ENCODE assay signal across 1 cellular context in genomic region chr4:183072181-183072580, GRCh38.
TF ChIP-seq lines count a peak whose summit lies in the region.

No MANE protein-coding gene starts in this region.

TF ChIP-seq in IMR-90, 13 proteins besides CTCF, POLR2A, EP300 and RAD21 (continued from another document):
- TF ChIP-seq RFX5 (IDR thresholded peaks at IDR 0.05; ENCODE audit: low read depth, low read length) (no peak), BHLHE40 (IDR thresholded peaks at IDR 0.05; ENCODE audit: low read depth, low read length) (no peak), FOS (IDR thresholded peaks at IDR 0.05; ENCODE audit: low read depth, low read length) (no peak), CEBPB (IDR thresholded peaks at IDR 0.05; ENCODE audit: low read depth, low read length) (no peak), MAZ (IDR thresholded peaks at IDR 0.05; ENCODE audit: borderline replicate concordance, low read depth, low read length) (no peak), MXI1 (IDR thresholded peaks at IDR 0.05; ENCODE audit: borderline replicate concordance, low read depth, low read length) (no peak), NFE2L2 (IDR thresholded peaks at IDR 0.05; ENCODE audit: low read depth, low read length) (no peak), MAFK (IDR thresholded peaks at IDR 0.05; ENCODE audit: low read depth, low read length) (no peak), RCOR1 (IDR thresholded peaks at IDR 0.05; ENCODE audit: insufficient replicate concordance, low read length) (no peak)
- TF ChIP-seq, protein P1, sequence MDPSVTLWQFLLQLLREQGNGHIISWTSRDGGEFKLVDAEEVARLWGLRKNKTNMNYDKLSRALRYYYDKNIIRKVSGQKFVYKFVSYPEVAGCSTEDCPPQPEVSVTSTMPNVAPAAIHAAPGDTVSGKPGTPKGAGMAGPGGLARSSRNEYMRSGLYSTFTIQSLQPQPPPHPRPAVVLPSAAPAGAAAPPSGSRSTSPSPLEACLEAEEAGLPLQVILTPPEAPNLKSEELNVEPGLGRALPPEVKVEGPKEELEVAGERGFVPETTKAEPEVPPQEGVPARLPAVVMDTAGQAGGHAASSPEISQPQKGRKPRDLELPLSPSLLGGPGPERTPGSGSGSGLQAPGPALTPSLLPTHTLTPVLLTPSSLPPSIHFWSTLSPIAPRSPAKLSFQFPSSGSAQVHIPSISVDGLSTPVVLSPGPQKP (IDR thresholded peaks at IDR 0.05; ENCODE audit: borderline replicate concordance, low read depth, low read length): no peak
- TF ChIP-seq, protein P2, sequence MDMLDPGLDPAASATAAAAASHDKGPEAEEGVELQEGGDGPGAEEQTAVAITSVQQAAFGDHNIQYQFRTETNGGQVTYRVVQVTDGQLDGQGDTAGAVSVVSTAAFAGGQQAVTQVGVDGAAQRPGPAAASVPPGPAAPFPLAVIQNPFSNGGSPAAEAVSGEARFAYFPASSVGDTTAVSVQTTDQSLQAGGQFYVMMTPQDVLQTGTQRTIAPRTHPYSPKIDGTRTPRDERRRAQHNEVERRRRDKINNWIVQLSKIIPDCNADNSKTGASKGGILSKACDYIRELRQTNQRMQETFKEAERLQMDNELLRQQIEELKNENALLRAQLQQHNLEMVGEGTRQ (IDR thresholded peaks at IDR 0.05; ENCODE audit: low read depth, low read length): no peak
TF ChIP-seq in IMR-90: peak in this region for 0.
